ENCODE assay signal across 11 cellular contexts in the genomic region with DNA sequence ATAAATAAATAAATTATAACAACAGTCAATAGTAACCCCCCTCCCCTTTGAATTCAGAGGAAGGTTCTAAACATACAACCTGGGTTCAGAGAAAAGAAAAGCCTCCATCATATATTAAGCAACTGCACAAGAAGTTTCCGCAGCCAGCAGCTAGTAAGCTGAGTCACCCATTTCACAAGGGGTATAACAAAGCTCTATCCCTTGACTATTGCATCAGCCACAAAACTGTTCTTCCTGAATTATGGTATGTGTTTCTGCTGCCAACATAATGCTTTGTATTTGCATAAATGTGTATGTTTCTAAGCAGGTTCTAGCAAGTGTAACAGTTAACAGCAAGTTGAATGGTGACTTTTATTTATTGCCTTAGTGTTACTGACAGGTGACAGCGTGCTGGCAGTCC. TPM values are rescaled to one million over a fixed set of nuclear protein-coding genes. Genes with fewer than 3 reads are reported as not detected.
DNase-seq lines count a peak whose midpoint lies in the region; ATAC-seq and TF ChIP-seq lines count a peak whose summit lies in the region.
"Had no signal": no experiment of that assay in that cellular context is flagged by ENCODE, and none has a peak within 500 bp of the region (broad histone marks: within the 10 kb centered on the region; RNA-seq: fewer than 3 reads in every experiment).

No MANE protein-coding gene starts in this region.

- H3K23ac ChIP-seq in IMR-90 (ENCODE audit: low read depth, low read length) = peak overlapping the region; percentile 67; the same call in 1 of the 2 replicates

- H3K27me3 Mint-ChIP-seq in Calu3 (ENCODE audit: unreplicated experiment) = no peaks in the 10 kb centered on the region

- H3K36me3 Mint-ChIP-seq in Calu3 (ENCODE audit: insufficient read depth, unreplicated experiment) = no peaks in the 10 kb centered on the region
- H3K36me3 Mint-ChIP-seq: natural killer cell had no signal

- peak overlapping the region; percentile 96 for H2BK120ac ChIP-seq in IMR-90 (ENCODE audit: low read depth, low read length)

- peaks cover 3% of the 10 kb centered on the region; the same call in 1 of the 2 replicates for H3K9me1 ChIP-seq in IMR-90 (ENCODE audit: insufficient read depth, low read length)

- no peak overlapping the region for H3K9ac ChIP-seq in IMR-90 (ENCODE audit: low read depth, low read length)

- peak overlapping the region; percentile 92 for H2BK5ac ChIP-seq in IMR-90 (ENCODE audit: low read depth, low read length, poor library complexity, severe bottlenecking)

- H3K4ac ChIP-seq in IMR-90 (ENCODE audit: low read depth, low read length) = peak overlapping the region; percentile 94

- peaks cover 6% of the 10 kb centered on the region for H3K9me3 Mint-ChIP-seq in Calu3 (ENCODE audit: low read depth, unreplicated experiment)
- H3K9me3 Mint-ChIP-seq: natural killer cell had no signal

- dilution Hi-C loops in IMR-90 (cut with HindIII; ENCODE audit: low sequenced_read_pairs, unreplicated experiment) = no loop called here

- H3K4me2 ChIP-seq in IMR-90 (ENCODE audit: low read depth, low read length) = no peak overlapping the region

- peak overlapping the region; percentile 76 for H2AFZ ChIP-seq in IMR-90 (replicated peaks; ENCODE audit: low read length, poor library complexity)

- H3K4me1 ChIP-seq in IMR-90 (ENCODE audit: control insufficient read depth, insufficient read depth, low read length) (peaks cover 4% of the 10 kb centered on the region; the same call in 1 of the 2 replicates), lung (ENCODE audit: control insufficient read depth in 2 of 2, insufficient read depth in 2 of 2, low read length in 2 of 2) (no peaks in the 10 kb centered on the region)

- POLR2A ChIA-PET in IMR-90 (lab: Charles Lee; ENCODE audit: unreplicated experiment) = no interaction called here

- DNase-seq in Calu3 = peak; percentile 46
- peak; percentile 94 for DNase-seq in IMR-90
- DNase-seq in amniotic stem cell (lab: John Stamatoyannopoulos, UW) = peak; percentile 40
- no peak for DNase-seq in lung (ENCODE audit: low spot score)
- no peak for DNase-seq in NCI-H2081 (lab: John Stamatoyannopoulos, UW)
- no peak for DNase-seq in NCI-H1694 treated with DMSO at 0.1 percent for 48 hours (lab: John Stamatoyannopoulos, UW)
- no peak for DNase-seq in stimulated activated CD4-positive, alpha-beta T cell treated with anti-CD3 and anti-CD28 coated beads, Interleukin-4, amount 100 ng/mL, for 4 hours
- DNase-seq: natural killer cell, NCI-H446 had no signal

- H3K79me1 ChIP-seq in IMR-90 (ENCODE audit: low read depth in 1 of 2, low read length in 2 of 2) = no peaks in the 10 kb centered on the region

- peak overlapping the region; percentile 81; the same call in 1 of the 2 replicates for H4K5ac ChIP-seq in IMR-90 (ENCODE audit: low read depth, low read length)

- peak overlapping the region; percentile 54; the same call in 1 of the 3 replicates for H2BK15ac ChIP-seq in IMR-90 (ENCODE audit: low read depth, low read length)

- intact Hi-C loops in Calu3 (cut with micrococcal nuclease; ENCODE audit: unreplicated experiment) (no loop called here), IMR-90 (cut with micrococcal nuclease) (no loop called here)

- H3K27me3 ChIP-seq in IMR-90 (ENCODE audit: control insufficient read depth, insufficient read depth, low read length) (no peaks in the 10 kb centered on the region), lung (ENCODE audit: control insufficient read depth, insufficient read depth) (no peaks in the 10 kb centered on the region)

- CTCF ChIA-PET in Calu3 (lab: Charles Lee) (interaction anchor here (1.0 kb wide), 1 partner anchor 181 kb away, joined by 4 read pairs; no protein-coding TSS in a partner anchor), IMR-90 (lab: Yijun Ruan, JAX) (no interaction called here)

- H3K56ac ChIP-seq in IMR-90 (ENCODE audit: extremely low read depth, insufficient read depth, low read length) = peak overlapping the region; percentile 47; the same call in 1 of the 2 replicates

- peak overlapping the region; percentile 84 for H2AK5ac ChIP-seq in IMR-90 (ENCODE audit: low read depth, low read length)

- in situ Hi-C loops in IMR-90 (cut with MboI; ENCODE audit: low sequenced_read_pairs) = no loop called here

- no peak for TF ChIP-seq RAD21 in IMR-90 (IDR thresholded peaks at IDR 0.05; ENCODE audit: low read length)

- peak overlapping the region in 1 of 2 experiments; percentile 95; a peak in 3 of 4 replicates for H4K8ac ChIP-seq in IMR-90 (ENCODE audit: low read depth in 2 of 2, low read length in 2 of 2)

- BruUV-seq in Calu3 (replicated peaks; lab: Mats Ljungman, UMichigan) (no TSS peak), IMR-90 (replicated peaks; lab: Mats Ljungman, UMichigan) (no TSS peak)

- H3K9me3 ChIP-seq in IMR-90 (ENCODE audit: control insufficient read depth, insufficient read depth, low read length) (no peaks in the 10 kb centered on the region), lung (ENCODE audit: control insufficient read depth in 2 of 2, insufficient read depth in 1 of 2, low read length in 1 of 2) (no peaks in the 10 kb centered on the region)

- peak overlapping the region; percentile 88 for H3K18ac ChIP-seq in IMR-90 (ENCODE audit: low read depth, low read length)

- no peaks in the 10 kb centered on the region for H3K36me3 ChIP-seq in IMR-90 (ENCODE audit: control insufficient read depth, insufficient read depth, low read length)
- H3K36me3 ChIP-seq in lung (ENCODE audit: control insufficient read depth in 2 of 2, insufficient read depth in 2 of 2, low read length in 2 of 2) = no peaks in the 10 kb centered on the region

- H2AK9ac ChIP-seq in IMR-90 (replicated peaks; ENCODE audit: low read depth, low read length, poor library complexity) = no peak overlapping the region

- no peak overlapping the region for H3K4me3 Mint-ChIP-seq in Calu3 (ENCODE audit: low read depth, unreplicated experiment)
- H3K4me3 Mint-ChIP-seq: natural killer cell had no signal

- no peaks in the 10 kb centered on the region for H4K20me1 ChIP-seq in IMR-90 (ENCODE audit: insufficient read depth, low read length)

- no CpG with 5 or more reads among the region's 2 CpGs for WGBS in IMR-90 (ENCODE audit: extremely low coverage in 2 of 2, insufficient read length in 1 of 2), 2 experiments
- WGBS in lung, 2 donors = 59 to 78% methylated on average over 2 of the region's 2 CpGs

- H3K4me3 ChIP-seq in IMR-90 (ENCODE audit: insufficient read depth, low read depth, low read length) = no peak overlapping the region
- H3K4me3 ChIP-seq in lung = no peak overlapping the region
- H3K4me3 ChIP-seq: GM12878 had no signal

- H4K91ac ChIP-seq in IMR-90 (ENCODE audit: insufficient read depth, low read depth, low read length) = peak overlapping the region; percentile 97

- peaks cover 19% of the 10 kb centered on the region for H3K4me1 Mint-ChIP-seq in Calu3 (ENCODE audit: low read depth, unreplicated experiment)
- H3K4me1 Mint-ChIP-seq: natural killer cell had no signal

- H3K27ac ChIP-seq in IMR-90 (ENCODE audit: insufficient read depth, low read length) (peak overlapping the region; percentile 91), lung (ENCODE audit: low read depth in 1 of 2, low read length in 1 of 2) (no peak overlapping the region)

- peak overlapping the region; percentile 85 for H3K14ac ChIP-seq in IMR-90 (replicated peaks; ENCODE audit: low read depth, low read length)

- ATAC-seq in IMR-90 (ENCODE audit: low read depth) (peak; percentile 88), lung (ENCODE audit: insufficient read depth, low FRiP score) (peak; percentile 69), HG03025 (IDR thresholded peaks at IDR 0.05; ENCODE audit: low FRiP score, unreplicated experiment) (no peak)
- ATAC-seq: GM12878 had no signal

- peak overlapping the region; percentile 77 for H3K27ac Mint-ChIP-seq in Calu3 (ENCODE audit: unreplicated experiment)
- H3K27ac Mint-ChIP-seq: natural killer cell had no signal

- peak overlapping the region; percentile 86 for H2BK20ac ChIP-seq in IMR-90 (ENCODE audit: low read depth, low read length)

- TF ChIP-seq POLR2A in IMR-90 (IDR thresholded peaks at IDR 0.05; ENCODE audit: low read depth, low read length) = no peak

- TF ChIP-seq CTCF in Calu3 (IDR thresholded peaks at IDR 0.05; ENCODE audit: unreplicated experiment) (no peak), IMR-90 (conservative IDR thresholded peaks at IDR 0.05; ENCODE audit: low read depth, low read length) (no peak), lung (IDR thresholded peaks at IDR 0.05; ENCODE audit: control extremely low read depth, extremely low read depth) (no peak)

TF ChIP-seq in IMR-90, 13 proteins besides CTCF, POLR2A, EP300 and RAD21 (continues in another document):
- TF ChIP-seq, protein P1, sequence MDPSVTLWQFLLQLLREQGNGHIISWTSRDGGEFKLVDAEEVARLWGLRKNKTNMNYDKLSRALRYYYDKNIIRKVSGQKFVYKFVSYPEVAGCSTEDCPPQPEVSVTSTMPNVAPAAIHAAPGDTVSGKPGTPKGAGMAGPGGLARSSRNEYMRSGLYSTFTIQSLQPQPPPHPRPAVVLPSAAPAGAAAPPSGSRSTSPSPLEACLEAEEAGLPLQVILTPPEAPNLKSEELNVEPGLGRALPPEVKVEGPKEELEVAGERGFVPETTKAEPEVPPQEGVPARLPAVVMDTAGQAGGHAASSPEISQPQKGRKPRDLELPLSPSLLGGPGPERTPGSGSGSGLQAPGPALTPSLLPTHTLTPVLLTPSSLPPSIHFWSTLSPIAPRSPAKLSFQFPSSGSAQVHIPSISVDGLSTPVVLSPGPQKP (IDR thresholded peaks at IDR 0.05; ENCODE audit: borderline replicate concordance, low read depth, low read length) = no peak
- TF ChIP-seq CEBPB (IDR thresholded peaks at IDR 0.05; ENCODE audit: low read depth, low read length) (peak; percentile 99), MXI1 (IDR thresholded peaks at IDR 0.05; ENCODE audit: borderline replicate concordance, low read depth, low read length) (no peak), RFX5 (IDR thresholded peaks at IDR 0.05; ENCODE audit: low read depth, low read length) (no peak), MAZ (IDR thresholded peaks at IDR 0.05; ENCODE audit: borderline replicate concordance, low read depth, low read length) (no peak), RCOR1 (IDR thresholded peaks at IDR 0.05; ENCODE audit: insufficient replicate concordance, low read length) (no peak), BHLHE40 (IDR thresholded peaks at IDR 0.05; ENCODE audit: low read depth, low read length) (0 out of 2 replicates have a peak, but pooled peaks have one; percentile 13), NFE2L2 (IDR thresholded peaks at IDR 0.05; ENCODE audit: low read depth, low read length) (peak; percentile 73; the same call in 1 of the 2 replicates), MAFK (IDR thresholded peaks at IDR 0.05; ENCODE audit: low read depth, low read length) (peak; percentile 27; the same call in 1 of the 2 replicates), FOS (IDR thresholded peaks at IDR 0.05; ENCODE audit: low read depth, low read length) (peak; percentile 80)

RNA-seq across cellular contexts. Expression of a gene that starts 6.8 kb away (rescaled TPM):
- 25.0 and 27.1 TPM in 2 replicates for total RNA-seq in Calu3 (2022)
- total RNA-seq in IMR-90 (2012; rRNA removed) = 16.4 and 46.1 TPM in 2 replicates
- polyA plus RNA-seq in IMR-90 (2012; rRNA removed) = 6.0 and 6.7 TPM in 2 replicates
- 2.3 and 2.6 TPM in 2 replicates for polyA plus RNA-seq in IMR-90 (2012; cell fraction: cytosol; rRNA removed)
- 3.8 and 13.6 TPM in 2 replicates for polyA plus RNA-seq in IMR-90 (2012; cell fraction: nucleus; rRNA removed; ENCODE audit: low replicate concordance)
- total RNA-seq in lung = 10 to 100 TPM; 20.0 to 29.6 TPM
- 1 to 10 TPM; 5.0 to 5.2 TPM for polyA plus RNA-seq in lung

Comparison
In these comparisons a context has a peak if more than half of its experiments do, and no peak if none do; other contexts are left out.
1. DNase-seq: peak in Calu3 (single experiment), IMR-90 (single experiment) and amniotic stem cell (single experiment); none in lung (single experiment), NCI-H2081 (0 of 2), NCI-H1694 treated with DMSO at 0.1 percent for 48 hours (single experiment) and stimulated activated CD4-positive, alpha-beta T cell treated with anti-CD3 and anti-CD28 coated beads, Interleukin-4, amount 100 ng/mL, for 4 hours (0 of 2).